Comparison of ENCODE assay signal across 8 cellular contexts in the genomic region with DNA sequence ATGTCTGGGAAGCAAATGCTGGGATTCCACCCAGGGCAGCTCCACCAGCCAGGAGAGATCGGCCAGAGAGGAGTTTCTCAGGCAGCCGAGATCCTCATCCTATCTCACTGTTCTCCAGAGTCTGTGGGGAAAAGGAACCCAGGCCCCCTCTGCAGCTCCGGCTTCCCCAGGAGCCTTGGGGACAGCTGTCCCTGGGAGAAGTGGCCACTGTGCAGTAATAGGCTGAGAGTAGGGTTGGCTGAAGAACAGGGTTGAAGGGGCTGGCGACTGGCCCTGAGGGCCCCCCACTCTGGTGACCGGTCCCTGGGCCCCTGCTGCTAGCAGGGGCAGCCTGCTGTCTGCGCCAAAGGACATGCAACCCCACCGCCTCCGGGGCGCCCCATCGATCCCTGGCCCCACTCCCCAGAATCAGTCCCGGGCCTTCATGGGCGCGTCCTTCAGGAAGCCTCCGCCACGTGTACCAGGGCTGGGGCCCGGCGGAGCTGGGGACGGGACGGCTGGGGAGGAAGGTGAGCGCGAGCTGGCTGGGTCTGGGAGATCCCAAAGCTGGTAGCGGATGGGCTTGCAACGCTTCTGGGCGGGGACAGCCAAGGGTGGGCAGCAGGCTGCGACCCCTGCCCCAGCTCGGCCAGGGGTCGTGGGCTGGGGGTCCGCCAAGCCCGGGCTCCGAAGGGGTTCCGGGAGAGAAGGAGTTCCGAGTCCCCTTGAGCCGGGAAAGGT. TPM values are rescaled to one million over a fixed set of nuclear protein-coding genes. Genes with fewer than 3 reads are reported as not detected.
A peak's percentile ranks its signal among the peaks of the same experiment; 100 is the strongest.
DNase-seq lines count a peak whose midpoint lies in the region; ATAC-seq and TF ChIP-seq lines count a peak whose summit lies in the region.

No MANE protein-coding gene starts in this region.

- no peaks in the 10 kb centered on the region for H3K27me3 Mint-ChIP-seq in activated CD4-positive, alpha-beta T cell treated with anti-CD3 and anti-CD28 coated beads for 36 hours
- no peaks in the 10 kb centered on the region for H3K27me3 Mint-ChIP-seq in activated CD4-positive, alpha-beta T cell treated with anti-CD3 and anti-CD28 coated beads, Interleukin-2, amount 10 ng/mL, durations not matched to agents 7 days and 5 days

- no peaks in the 10 kb centered on the region for H3K27me3 ChIP-seq in psoas muscle (ENCODE audit: insufficient read depth in 3 of 3, low read length in 2 of 3)

- H3K9me3 Mint-ChIP-seq in activated CD4-positive, alpha-beta T cell treated with anti-CD3 and anti-CD28 coated beads for 36 hours (ENCODE audit: low read depth) = no peaks in the 10 kb centered on the region
- no peaks in the 10 kb centered on the region for H3K9me3 Mint-ChIP-seq in activated CD4-positive, alpha-beta T cell treated with anti-CD3 and anti-CD28 coated beads, Interleukin-2, amount 10 ng/mL, durations not matched to agents 7 days and 5 days

- peak; percentile 39 for DNase-seq in activated CD4-positive, alpha-beta T cell treated with anti-CD3 and anti-CD28 coated beads for 36 hours
- DNase-seq in activated CD4-positive, alpha-beta T cell treated with anti-CD3 and anti-CD28 coated beads for 4 hours = no peak
- no peak for DNase-seq in activated CD4-positive, alpha-beta T cell treated with anti-CD3 and anti-CD28 coated beads, Interleukin-2, amount 10 ng/mL, durations not matched to agents 7 days and 5 days
- DNase-seq in Right ventricle myocardium superior = peak; percentile 56
- peak; percentile 34 to 66 for DNase-seq in psoas muscle
- no peak for DNase-seq in T1000 (lab: John Stamatoyannopoulos, UW)

- POLR2A ChIA-PET in activated CD4-positive, alpha-beta T cell treated with anti-CD3 and anti-CD28 coated beads for 36 hours (lab: Charles Lee) = interaction anchor here (1.0 kb wide), 2 partner anchors 11 to 44 kb away, joined by 3 read pairs; a partner anchor contains a TSS
- POLR2A ChIA-PET in activated CD4-positive, alpha-beta T cell treated with anti-CD3 and anti-CD28 coated beads, Interleukin-2, amount 10 ng/mL, durations not matched to agents 7 days and 5 days (lab: Charles Lee) = no interaction called here

- peak overlapping the region; percentile 63 for H3K27ac ChIP-seq in psoas muscle

- no peak for TF ChIP-seq CTCF in psoas muscle (IDR thresholded peaks at IDR 0.05)

- H3K4me3 ChIP-seq in psoas muscle = peak overlapping the region; percentile 74

- H3K36me3 Mint-ChIP-seq in activated CD4-positive, alpha-beta T cell treated with anti-CD3 and anti-CD28 coated beads for 36 hours (ENCODE audit: low read depth) = no peaks in the 10 kb centered on the region
- H3K36me3 Mint-ChIP-seq in activated CD4-positive, alpha-beta T cell treated with anti-CD3 and anti-CD28 coated beads, Interleukin-2, amount 10 ng/mL, durations not matched to agents 7 days and 5 days (ENCODE audit: low read depth) = peaks cover 10% of the 10 kb centered on the region

- peaks cover 15% of the 10 kb centered on the region for H3K4me1 ChIP-seq in psoas muscle

- no peaks in the 10 kb centered on the region for H3K9me3 ChIP-seq in psoas muscle

- intact Hi-C loops in activated CD4-positive, alpha-beta T cell treated with anti-CD3 and anti-CD28 coated beads for 36 hours (cut with DNase I, micrococcal nuclease) = loop anchor here in 1 of 2 experiments (2.0 kb wide), 3 partner anchors 117 to 683 kb away; a partner anchor contains a TSS
- intact Hi-C loops in Right ventricle myocardium superior (cut with DNase I) (no loop called here), psoas muscle (cut with DNase I) (no loop called here)

- ATAC-seq in activated CD4-positive, alpha-beta T cell treated with anti-CD3 and anti-CD28 coated beads for 36 hours = no peak
- peak; percentile 15 for ATAC-seq in Right ventricle myocardium superior (ENCODE audit: poor library complexity)
- ATAC-seq in psoas muscle = peak in 1 of 4 donors; percentile 29
- no peak for ATAC-seq in HG02588 (IDR thresholded peaks at IDR 0.05; ENCODE audit: unreplicated experiment)
- ATAC-seq in GM19455 (IDR thresholded peaks at IDR 0.05; ENCODE audit: unreplicated experiment) = no peak

- no peak overlapping the region for H3K27ac Mint-ChIP-seq in activated CD4-positive, alpha-beta T cell treated with anti-CD3 and anti-CD28 coated beads for 36 hours
- peak overlapping the region; percentile 38 for H3K27ac Mint-ChIP-seq in activated CD4-positive, alpha-beta T cell treated with anti-CD3 and anti-CD28 coated beads, Interleukin-2, amount 10 ng/mL, durations not matched to agents 7 days and 5 days

- CTCF ChIA-PET in activated CD4-positive, alpha-beta T cell treated with anti-CD3 and anti-CD28 coated beads for 36 hours (lab: Charles Lee) = interaction anchor here (0.6 to 1.0 kb wide), 2 partner anchors 26 to 275 kb away, joined by 3 read pairs; no protein-coding TSS in a partner anchor
- CTCF ChIA-PET in activated CD4-positive, alpha-beta T cell treated with anti-CD3 and anti-CD28 coated beads, Interleukin-2, amount 10 ng/mL, durations not matched to agents 7 days and 5 days (lab: Charles Lee) = interaction anchor here (0.7 to 1.6 kb wide), 4 partner anchors 8 to 17 kb away, joined by 4 to 7 read pairs (median 4); no protein-coding TSS in a partner anchor

- WGBS in psoas muscle, 3 donors = 8 to 10% (median 9%) methylated on average over 21 to 33 of the region's 33 CpGs

- H3K4me1 Mint-ChIP-seq in activated CD4-positive, alpha-beta T cell treated with anti-CD3 and anti-CD28 coated beads for 36 hours = peaks cover 18% of the 10 kb centered on the region
- H3K4me1 Mint-ChIP-seq in activated CD4-positive, alpha-beta T cell treated with anti-CD3 and anti-CD28 coated beads, Interleukin-2, amount 10 ng/mL, durations not matched to agents 7 days and 5 days = peaks cover 41% of the 10 kb centered on the region

- H3K4me3 Mint-ChIP-seq in activated CD4-positive, alpha-beta T cell treated with anti-CD3 and anti-CD28 coated beads for 36 hours = peak overlapping the region; percentile 49
- H3K4me3 Mint-ChIP-seq in activated CD4-positive, alpha-beta T cell treated with anti-CD3 and anti-CD28 coated beads, Interleukin-2, amount 10 ng/mL, durations not matched to agents 7 days and 5 days = peak overlapping the region; percentile 71

- no peaks in the 10 kb centered on the region for H3K36me3 ChIP-seq in psoas muscle (ENCODE audit: insufficient read depth in 1 of 2, low read depth in 1 of 2)

RNA-seq across cellular contexts. Expression of a gene that starts 44.0 kb away (rescaled TPM):
- 10 to 100 TPM; 15.9 to 18.1 TPM for total RNA-seq in activated CD4-positive, alpha-beta T cell treated with anti-CD3 and anti-CD28 coated beads for 36 hours
- 10 to 100 TPM; 12.1 to 17.7 TPM for total RNA-seq in activated CD4-positive, alpha-beta T cell treated with anti-CD3 and anti-CD28 coated beads, Interleukin-2, amount 10 ng/mL, durations not matched to agents 7 days and 5 days
- 50.9 TPM for total RNA-seq in Right ventricle myocardium superior
- total RNA-seq in psoas muscle = 10 to 100 TPM in 2 of 4 donors, 1 to 10 TPM in 2; 6.1 to 12.3 (median 8.9) TPM
- polyA plus RNA-seq in psoas muscle = 1 to 10 TPM; 2.8 to 6.7 (median 3.2) TPM

Comparison
In these comparisons a context has a peak if more than half of its experiments do, and no peak if none do; other contexts are left out.
1. DNase-seq: peak in activated CD4-positive, alpha-beta T cell treated with anti-CD3 and anti-CD28 coated beads for 36 hours (single experiment), Right ventricle myocardium superior (single experiment) and psoas muscle (2 of 2); none in activated CD4-positive, alpha-beta T cell treated with anti-CD3 and anti-CD28 coated beads for 4 hours (0 of 2), activated CD4-positive, alpha-beta T cell treated with anti-CD3 and anti-CD28 coated beads, Interleukin-2, amount 10 ng/mL, durations not matched to agents 7 days and 5 days (single experiment) and T1000 (single experiment).